Comparison of ENCODE assay signal across 8 cellular contexts in the genomic region with DNA sequence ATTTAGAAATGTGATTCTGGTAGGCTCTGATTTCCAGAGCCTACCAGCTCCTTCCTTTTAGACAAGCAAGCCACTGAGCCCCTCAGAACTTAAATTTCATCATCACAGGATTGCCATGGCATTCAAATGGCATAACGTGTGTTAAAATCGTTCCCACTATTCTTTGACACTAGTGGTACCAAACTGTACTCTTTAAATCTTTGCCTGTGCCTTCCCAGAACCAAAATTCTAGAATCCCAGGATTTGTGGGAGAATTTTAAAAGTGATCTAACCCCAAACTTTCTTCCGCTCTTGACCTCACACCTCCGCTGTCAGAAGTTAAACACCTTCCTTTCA. TPM values are rescaled to one million over a fixed set of nuclear protein-coding genes. Genes with fewer than 3 reads are reported as not detected.
DNase-seq lines count a peak whose midpoint lies in the region; ATAC-seq and TF ChIP-seq lines count a peak whose summit lies in the region.

No MANE protein-coding gene starts in this region.

- H3K79me2 ChIP-seq in KMS-11 (ENCODE audit: insufficient read depth, low read depth): peaks cover 11% of the 10 kb centered on the region; the same call in 1 of the 2 replicates

- H3K9me3 ChIP-seq in duodenal mucosa (ENCODE audit: control insufficient read depth in 1 of 2, low read length in 2 of 2): no peaks in the 10 kb centered on the region

- H3K36me3 ChIP-seq in KMS-11 (ENCODE audit: insufficient read depth) (no peaks in the 10 kb centered on the region), duodenal mucosa (ENCODE audit: control insufficient read depth in 1 of 2, insufficient read depth in 2 of 2, low read length in 2 of 2) (peaks cover 2 to 12% of the 10 kb centered on the region in 2 donors)

- H3K27me3 Mint-ChIP-seq in osteocyte (ENCODE audit: unreplicated experiment): no peaks in the 10 kb centered on the region

- H4K20me1 ChIP-seq in KMS-11 (ENCODE audit: insufficient read depth): no peaks in the 10 kb centered on the region

- TF ChIP-seq CTCF in GM12865 (IDR thresholded peaks at IDR 0.05; ENCODE audit: insufficient read depth, low read depth, low read length, missing control alignments) (no peak), KMS-11 (conservative IDR thresholded peaks at IDR 0.05; ENCODE audit: low read depth, low read length) (no peak), osteocyte (IDR thresholded peaks at IDR 0.05) (no peak)

- H3K4me1 ChIP-seq in KMS-11 (ENCODE audit: low read depth, poor library complexity, severe bottlenecking) (peaks cover 17% of the 10 kb centered on the region), duodenal mucosa (ENCODE audit: control insufficient read depth in 1 of 2, insufficient read depth in 2 of 2, low read length in 2 of 2) (peaks cover 11 to 14% of the 10 kb centered on the region in 2 donors)

- peak overlapping the region; percentile 93 for H3K27ac Mint-ChIP-seq in osteocyte (ENCODE audit: unreplicated experiment)

- peaks cover 3% of the 10 kb centered on the region for H3K36me3 Mint-ChIP-seq in osteocyte (ENCODE audit: unreplicated experiment)

- peak overlapping the region; percentile 92 for H3K4me2 ChIP-seq in KMS-11

- peak overlapping the region; percentile 86 for H3K4me3 Mint-ChIP-seq in osteocyte (ENCODE audit: unreplicated experiment)

- H2AFZ ChIP-seq in KMS-11 (ENCODE audit: low read depth): peak overlapping the region; percentile 70

- H3K9ac ChIP-seq in KMS-11 (peak overlapping the region; percentile 89; the same call in 1 of the 2 replicates), duodenal mucosa (ENCODE audit: low read depth in 1 of 2, low read length in 2 of 2) (peak overlapping the region in 1 of 2 donors; percentile 69)

- DNase-seq in GM12865 (ENCODE audit: low read depth) (no peak), osteocyte (ENCODE audit: extremely low spot score, unreplicated experiment) (no peak), NCI-H2081 treated with DMSO at 0.1 percent for 48 hours (lab: John Stamatoyannopoulos, UW) (no peak), NCI-H2171 (lab: John Stamatoyannopoulos, UW) (no peak), germinal center (ENCODE audit: low spot score) (no peak)

- peak overlapping the region; percentile 79; the same call in 1 of the 2 replicates for H3K27ac ChIP-seq in KMS-11
- no peak overlapping the region for H3K27ac ChIP-seq in duodenal mucosa (ENCODE audit: low read depth, low read length)

- H3K4me1 Mint-ChIP-seq in osteocyte (ENCODE audit: unreplicated experiment): peaks cover 20% of the 10 kb centered on the region

- no peaks in the 10 kb centered on the region for H3K9me3 Mint-ChIP-seq in osteocyte (ENCODE audit: unreplicated experiment)

- no peak for ATAC-seq in HG03378 (IDR thresholded peaks at IDR 0.05; ENCODE audit: unreplicated experiment)

- H3K27me3 ChIP-seq in KMS-11 (ENCODE audit: insufficient read depth, low read depth) (no peaks in the 10 kb centered on the region), duodenal mucosa (ENCODE audit: control insufficient read depth in 1 of 2, insufficient read depth in 2 of 2, low read length in 2 of 2) (no peaks in the 10 kb centered on the region)

- peak overlapping the region; percentile 88 for H3K4me3 ChIP-seq in GM12865 (ENCODE audit: low read depth, low read length)
- H3K4me3 ChIP-seq in KMS-11 (IDR thresholded peaks at IDR 0.05; ENCODE audit: insufficient read depth, low read depth, low read length): no peak overlapping the region
- peak overlapping the region; percentile 80 to 89 for H3K4me3 ChIP-seq in duodenal mucosa (ENCODE audit: low read depth in 1 of 2, low read length in 2 of 2)

RNA-seq across cellular contexts. Expression of a gene that starts 0.3 kb away (rescaled TPM):
- 10.7 and 11.2 TPM in 2 replicates for total RNA-seq in osteocyte
